In genomic region chr3:152219225-152219624, GRCh38 we compare ENCODE assay signal across 16 cellular contexts. TPM values are rescaled to one million over a fixed set of nuclear protein-coding genes. Genes with fewer than 3 reads are reported as not detected.
DNase-seq lines count a peak whose midpoint lies in the region; ATAC-seq and TF ChIP-seq lines count a peak whose summit lies in the region.
"Had no signal": no experiment of that assay in that cellular context is flagged by ENCODE, and none has a peak within 500 bp of the region (broad histone marks: within the 10 kb centered on the region; RNA-seq: fewer than 3 reads in every experiment).

No MANE protein-coding gene starts in this region.

- peaks cover 62% of the 10 kb centered on the region for H3K4me1 Mint-ChIP-seq in activated CD4-positive, alpha-beta T cell treated with anti-CD3 and anti-CD28 coated beads, Interleukin-2, amount 10 ng/mL, durations not matched to agents 7 days and 5 days
- H3K4me1 Mint-ChIP-seq: neural progenitor cell had no signal

- peaks cover 0 to 26% (median 11%) of the 10 kb centered on the region in 4 donors for H3K4me1 ChIP-seq in stomach
- H3K4me1 ChIP-seq: neural progenitor cell had no signal

- no peaks in the 10 kb centered on the region for H3K27me3 ChIP-seq in stomach
- H3K27me3 ChIP-seq: cardiac muscle cell, neural progenitor cell, testis had no signal

- TF ChIP-seq CTCF in fibroblast of villous mesenchyme (IDR thresholded peaks at IDR 0.05; ENCODE audit: insufficient read depth, low read depth, low read length), result no peak
- no peak for TF ChIP-seq CTCF in stomach (IDR thresholded peaks at IDR 0.05)
- TF ChIP-seq CTCF in lower leg skin (IDR thresholded peaks at IDR 0.05), result no peak

- peak overlapping the region; percentile 38 for H3K9ac ChIP-seq in SK-N-MC (ENCODE audit: insufficient read length)
- H3K9ac ChIP-seq: neural progenitor cell had no signal

- H3K9me3 Mint-ChIP-seq in activated CD4-positive, alpha-beta T cell treated with anti-CD3 and anti-CD28 coated beads, Interleukin-2, amount 10 ng/mL, durations not matched to agents 7 days and 5 days, result peaks cover 3% of the 10 kb centered on the region
- H3K9me3 Mint-ChIP-seq: HFFc6, neural progenitor cell had no signal

- H3K36me3 Mint-ChIP-seq in activated CD4-positive, alpha-beta T cell treated with anti-CD3 and anti-CD28 coated beads, Interleukin-2, amount 10 ng/mL, durations not matched to agents 7 days and 5 days (ENCODE audit: low read depth), result peaks cover 6% of the 10 kb centered on the region
- H3K36me3 Mint-ChIP-seq: neural progenitor cell, WTC11 had no signal

- TF ChIP-seq EP300 in stomach (IDR thresholded peaks at IDR 0.05), result no peak

- H3K36me3 ChIP-seq in SK-N-MC (ENCODE audit: insufficient read depth, low read length) (no peaks in the 10 kb centered on the region), stomach (no peaks in the 10 kb centered on the region)
- H3K36me3 ChIP-seq: cardiac muscle cell, neural progenitor cell had no signal

- 51 to 76% (median 75%) methylated on average over 3 of the region's 3 CpGs for WGBS in stomach, 5 donors
- 48 to 61% methylated on average over 3 of the region's 3 CpGs for whole genome bisulfite sequencing in lower leg skin, 2 donors

- no peak overlapping the region for H3K4me3 ChIP-seq in SK-N-MC
- no peak overlapping the region for H3K4me3 ChIP-seq in fibroblast of villous mesenchyme (ENCODE audit: low read depth, low read length)
- H3K4me3 ChIP-seq in stomach, result no peak overlapping the region
- H3K4me3 ChIP-seq in lower leg skin (ENCODE audit: low read depth, poor library complexity, severe bottlenecking), result no peak overlapping the region
- H3K4me3 ChIP-seq: cardiac muscle cell, neural progenitor cell, testis had no signal

- H3K4me3 Mint-ChIP-seq in activated CD4-positive, alpha-beta T cell treated with anti-CD3 and anti-CD28 coated beads, Interleukin-2, amount 10 ng/mL, durations not matched to agents 7 days and 5 days, result peak overlapping the region; percentile 50
- H3K4me3 Mint-ChIP-seq: HFFc6, neural progenitor cell, WTC11 had no signal

- POLR2A ChIA-PET in activated CD4-positive, alpha-beta T cell treated with anti-CD3 and anti-CD28 coated beads, Interleukin-2, amount 10 ng/mL, durations not matched to agents 7 days and 5 days (lab: Charles Lee), result no interaction called here

- ATAC-seq in HG02571 (IDR thresholded peaks at IDR 0.05; ENCODE audit: unreplicated experiment), result no peak
- ATAC-seq: WTC11 had no signal

- intact Hi-C loops in stomach (cut with DNase I; ENCODE audit: low total_unique reads) (no loop called here), lower leg skin (cut with DNase I; ENCODE audit: low total_unique reads) (no loop called here)

- H3K27ac Mint-ChIP-seq in activated CD4-positive, alpha-beta T cell treated with anti-CD3 and anti-CD28 coated beads, Interleukin-2, amount 10 ng/mL, durations not matched to agents 7 days and 5 days, result peak overlapping the region; percentile 84
- H3K27ac Mint-ChIP-seq: HFFc6, neural progenitor cell, WTC11 had no signal

- no peak for DNase-seq in activated CD4-positive, alpha-beta T cell treated with anti-CD3 and anti-CD28 coated beads, Interleukin-2, amount 10 ng/mL, durations not matched to agents 7 days and 5 days
- DNase-seq in activated CD4-positive, alpha-beta T cell treated with anti-CD3 and anti-CD28 coated beads, Interleukin-2, amount 50 U/mL, for 48 hours, result no peak
- no peak for DNase-seq in SK-N-MC (ENCODE audit: low read depth, low spot score)
- peak; percentile 51 for DNase-seq in fibroblast of villous mesenchyme (ENCODE audit: low read depth)
- no peak for DNase-seq in stomach
- DNase-seq in mucosa of gallbladder (ENCODE audit: low spot score), result no peak
- DNase-seq in lower leg skin (ENCODE audit: low spot score in 2 of 2), result no peak
- DNase-seq: ACHN, HFFc6, hippocampal formation, MV-4-11, testis had no signal

- H3K9me3 ChIP-seq in SK-N-MC (ENCODE audit: low read depth, low read length), result no peaks in the 10 kb centered on the region; the same call in 1 of the 2 replicates
- H3K9me3 ChIP-seq in stomach, result no peaks in the 10 kb centered on the region
- H3K9me3 ChIP-seq: testis had no signal

- H3K27me3 Mint-ChIP-seq in activated CD4-positive, alpha-beta T cell treated with anti-CD3 and anti-CD28 coated beads, Interleukin-2, amount 10 ng/mL, durations not matched to agents 7 days and 5 days, result no peaks in the 10 kb centered on the region

- TF ChIP-seq POLR2A in stomach (IDR thresholded peaks at IDR 0.05) (no peak), lower leg skin (IDR thresholded peaks at IDR 0.05) (no peak)

- CTCF ChIA-PET in activated CD4-positive, alpha-beta T cell treated with anti-CD3 and anti-CD28 coated beads, Interleukin-2, amount 10 ng/mL, durations not matched to agents 7 days and 5 days (lab: Charles Lee), result interaction anchor here (0.6 to 3.4 kb wide), 3 partner anchors 15 to 1476 kb away, joined by 3 to 19 read pairs (median 3); no protein-coding TSS in a partner anchor

- no peak overlapping the region for H3K27ac ChIP-seq in SK-N-MC
- peak overlapping the region in 3 of 5 donors; percentile 3 to 63 (median 27) for H3K27ac ChIP-seq in stomach
- H3K27ac ChIP-seq: cardiac muscle cell, neural progenitor cell, testis had no signal

RNA-seq across cellular contexts. Expression of gene MBNL1, which starts 49.5 kb away (rescaled TPM):
- total RNA-seq in activated CD4-positive, alpha-beta T cell treated with anti-CD3 and anti-CD28 coated beads, Interleukin-2, amount 10 ng/mL, durations not matched to agents 7 days and 5 days, result 100 to 1,000 TPM; 437 to 559 TPM
- total RNA-seq in fibroblast of villous mesenchyme (440 and 445 TPM in 2 replicates), stomach (100 to 1,000 TPM in 4 of 5 donors, 10 to 100 TPM in 1; 95.0 to 379 (median 325) TPM), mucosa of gallbladder (223 TPM), lower leg skin (100 to 1,000 TPM; 152 to 286 (median 228) TPM)
- polyA plus RNA-seq in stomach, result 10 to 100 TPM; 25.7 to 39.3 (median 29.2) TPM
